In genomic region chr15:79965836-79966630, GRCh38 we compare ENCODE assay signal across 11 cellular contexts. TPM values are rescaled to one million over a fixed set of nuclear protein-coding genes. Genes with fewer than 3 reads are reported as not detected.
A peak's percentile ranks its signal among the peaks of the same experiment; 100 is the strongest.
DNase-seq lines count a peak whose midpoint lies in the region; ATAC-seq and TF ChIP-seq lines count a peak whose summit lies in the region.
"Had no signal": no experiment of that assay in that cellular context is flagged by ENCODE, and none has a peak within 500 bp of the region (broad histone marks: within the 10 kb centered on the region; RNA-seq: fewer than 3 reads in every experiment).

No MANE protein-coding gene starts in this region.

- H3K9ac ChIP-seq in PC-3 (ENCODE audit: low read length): peak overlapping the region; percentile 81

- DNase-seq in AG10803 (ENCODE audit: low read depth) (peak; percentile 24), GM12865 (ENCODE audit: low read depth) (peak; percentile 78), PC-3 (peak; percentile 73), epithelial cell of esophagus (ENCODE audit: low read depth) (peak; percentile 73), progenitor cell of endocrine pancreas (ENCODE audit: low spot score, unreplicated experiment) (no peak), gastrocnemius medialis (no peak)
- DNase-seq: dorsolateral prefrontal cortex, head of caudate nucleus, sigmoid colon had no signal

- no peaks in the 10 kb centered on the region for H3K27me3 Mint-ChIP-seq in progenitor cell of endocrine pancreas

- H3K27ac ChIP-seq in PC-3 (ENCODE audit: low read length): peak overlapping the region; percentile 93
- no peak overlapping the region for H3K27ac ChIP-seq in gastrocnemius medialis
- H3K27ac ChIP-seq: dorsolateral prefrontal cortex, sigmoid colon had no signal

- no peaks in the 10 kb centered on the region for H4K20me1 ChIP-seq in PC-3 (ENCODE audit: low read length)

- H3K79me2 ChIP-seq in PC-3 (ENCODE audit: low read length): peaks cover 20% of the 10 kb centered on the region

- H3F3A ChIP-seq in PC-3 (ENCODE audit: low read length, unreplicated experiment): no peaks in the 10 kb centered on the region

- BruUV-seq in PC-3 (replicated peaks; lab: Mats Ljungman, UMichigan): no TSS peak

- H3K4me1 Mint-ChIP-seq in progenitor cell of endocrine pancreas (ENCODE audit: low read depth): no peaks in the 10 kb centered on the region

- H3K36me3 Mint-ChIP-seq in progenitor cell of endocrine pancreas (ENCODE audit: insufficient read depth): no peaks in the 10 kb centered on the region

- H3K9me2 ChIP-seq in PC-3 (replicated peaks; ENCODE audit: low read length): no peaks in the 10 kb centered on the region

- intact Hi-C loops in PC-3 (cut with micrococcal nuclease): no loop called here
- intact Hi-C loops in gastrocnemius medialis (cut with DNase I; ENCODE audit: low total_unique reads): no loop called here

- POLR2A ChIA-PET in PC-3 (lab: Charles Lee; ENCODE audit: unreplicated experiment): no interaction called here

- no peak overlapping the region for H3K4me3 ChIP-seq in AG10803 (ENCODE audit: low read length)
- peak overlapping the region; percentile 91 for H3K4me3 ChIP-seq in GM12865 (ENCODE audit: low read depth, low read length)
- H3K4me3 ChIP-seq in PC-3 (ENCODE audit: low read length): peak overlapping the region; percentile 21; the same call in 1 of the 2 replicates
- no peak overlapping the region for H3K4me3 ChIP-seq in epithelial cell of esophagus (ENCODE audit: low read length)
- no peak overlapping the region for H3K4me3 ChIP-seq in gastrocnemius medialis
- H3K4me3 ChIP-seq: dorsolateral prefrontal cortex, sigmoid colon had no signal

- CTCF ChIA-PET in PC-3 (lab: Charles Lee): no interaction called here

- peak overlapping the region; percentile 63 for H3K4me2 ChIP-seq in PC-3 (ENCODE audit: low read length)

- peak; percentile 59 for ATAC-seq in PC-3
- ATAC-seq in HG03196 (IDR thresholded peaks at IDR 0.05; ENCODE audit: unreplicated experiment): no peak
- ATAC-seq in GM18858 (IDR thresholded peaks at IDR 0.05; ENCODE audit: unreplicated experiment): no peak
- ATAC-seq in gastrocnemius medialis: no peak

- TF ChIP-seq CTCF in AG10803 (conservative IDR thresholded peaks at IDR 0.05; ENCODE audit: low read length) (no peak), GM12865 (IDR thresholded peaks at IDR 0.05; ENCODE audit: insufficient read depth, low read depth, low read length, missing control alignments) (no peak), PC-3 (conservative IDR thresholded peaks at IDR 0.05; ENCODE audit: low read depth, low read length) (no peak), epithelial cell of esophagus (IDR thresholded peaks at IDR 0.05; ENCODE audit: insufficient read depth, low read depth, low read length, missing control alignments) (no peak), progenitor cell of endocrine pancreas (IDR thresholded peaks at IDR 0.05; ENCODE audit: unreplicated experiment) (no peak), gastrocnemius medialis (IDR thresholded peaks at IDR 0.05 in 4 of 5, conservative IDR thresholded peaks at IDR 0.05 in 1 of 5) (no peak)

- H3K9me3 ChIP-seq in PC-3 (ENCODE audit: low read length): no peaks in the 10 kb centered on the region
- H3K9me3 ChIP-seq in gastrocnemius medialis: no peaks in the 10 kb centered on the region
- H3K9me3 ChIP-seq: sigmoid colon had no signal

- no peaks in the 10 kb centered on the region for H3K9me3 Mint-ChIP-seq in progenitor cell of endocrine pancreas (ENCODE audit: low read depth)

- no peak overlapping the region for H3K27ac Mint-ChIP-seq in progenitor cell of endocrine pancreas

- in situ Hi-C loops in gastrocnemius medialis (cut with MboI; ENCODE audit: low sequenced_read_pairs in 4 of 4): no loop called here

- H3K27me3 ChIP-seq in PC-3 (ENCODE audit: low read length) (no peaks in the 10 kb centered on the region), gastrocnemius medialis (no peaks in the 10 kb centered on the region)
- H3K27me3 ChIP-seq: dorsolateral prefrontal cortex, sigmoid colon had no signal

- peaks cover 30% of the 10 kb centered on the region for H3K4me1 ChIP-seq in PC-3 (ENCODE audit: insufficient read depth, low read length)
- H3K4me1 ChIP-seq in gastrocnemius medialis: no peaks in the 10 kb centered on the region
- H3K4me1 ChIP-seq: sigmoid colon had no signal

- H3K4me3 Mint-ChIP-seq in progenitor cell of endocrine pancreas (ENCODE audit: low read depth): no peak overlapping the region

- no peak for TF ChIP-seq POLR2A in gastrocnemius medialis (IDR thresholded peaks at IDR 0.05)

- H2AFZ ChIP-seq in PC-3 (ENCODE audit: low read length): no peak overlapping the region

- no peaks in the 10 kb centered on the region for H3K36me3 ChIP-seq in PC-3 (ENCODE audit: low read depth, low read length)
- H3K36me3 ChIP-seq in gastrocnemius medialis: no peaks in the 10 kb centered on the region
- H3K36me3 ChIP-seq: sigmoid colon had no signal

RNA-seq across cellular contexts. Expression of gene BCL2A1, which starts 5.0 kb away (rescaled TPM):
- 16.9 and 21.1 TPM in 2 replicates for total RNA-seq in PC-3 (2014; rRNA removed)
- total RNA-seq in progenitor cell of endocrine pancreas: not detected in 2 replicates
- total RNA-seq in gastrocnemius medialis: 1 to 10 TPM in 1 of 4 donors, not detected in 3; 3.8 TPM

Comparison
In these comparisons a context has a peak if more than half of its experiments do, and no peak if none do; other contexts are left out.
1. DNase-seq: peak in AG10803 (single experiment), GM12865 (single experiment), PC-3 (single experiment) and epithelial cell of esophagus (single experiment); none in progenitor cell of endocrine pancreas (single experiment) and gastrocnemius medialis (0 of 2).
2. H3K4me3 ChIP-seq: peak in GM12865 (single experiment) and PC-3 (single experiment); none in AG10803 (single experiment), epithelial cell of esophagus (single experiment) and gastrocnemius medialis (0 of 4).